21 cellular contexts compared by ENCODE assay signal in genomic region chr1:233372218-233373125, GRCh38. TPM values are rescaled to one million over a fixed set of nuclear protein-coding genes. Genes with fewer than 3 reads are reported as not detected.
DNase-seq lines count a peak whose midpoint lies in the region; ATAC-seq and TF ChIP-seq lines count a peak whose summit lies in the region.
"Had no signal": no experiment of that assay in that cellular context is flagged by ENCODE, and none has a peak within 500 bp of the region (broad histone marks: within the 10 kb centered on the region; RNA-seq: fewer than 3 reads in every experiment).

No MANE protein-coding gene starts in this region.

- intact Hi-C loops in lower lobe of right lung (cut with DNase I), result no loop called here

- H3K4me1 ChIP-seq in lower lobe of right lung, result no peaks in the 10 kb centered on the region
- H3K4me1 ChIP-seq: BE2C, Peyer's patch, SJSA1 had no signal

- H3K27ac ChIP-seq in lower lobe of right lung, result no peak overlapping the region
- H3K27ac ChIP-seq: 22Rv1, Peyer's patch, SJSA1 had no signal

- no peaks in the 10 kb centered on the region for H3K9me3 ChIP-seq in lower lobe of right lung
- H3K9me3 ChIP-seq: BE2C, Peyer's patch, SJSA1 had no signal

- peak; percentile 58 for ATAC-seq in HG02938 (IDR thresholded peaks at IDR 0.05; ENCODE audit: unreplicated experiment)
- ATAC-seq in lower lobe of right lung, result no peak

- peak; percentile 27 for DNase-seq in NCI-H82 (lab: John Stamatoyannopoulos, UW)
- no peak for DNase-seq in NCI-H82 treated with DMSO at 0.1 percent for 48 hours (lab: John Stamatoyannopoulos, UW; ENCODE audit: unreplicated experiment)
- peak; percentile 81 for DNase-seq in astrocyte of the cerebellum (ENCODE audit: low read depth)
- peak; percentile 23 for DNase-seq in renal cortical epithelial cell (ENCODE audit: low read depth)
- no peak for DNase-seq in occipital lobe (lab: John Stamatoyannopoulos, UW)
- DNase-seq in stimulated activated naive CD4-positive, alpha-beta T cell treated with Interleukin-2 at 50 U/mL for 16 hours (lab: John Stamatoyannopoulos, UW), result no peak
- no peak for DNase-seq in lower lobe of right lung
- DNase-seq: BE2C, DMS 273 treated with DMSO at 0.1 percent for 48 hours, DMS79 treated with DMSO at 0.1 percent for 48 hours, Karpas-422, NCI-H1694, NCI-H2081, NCI-H2171, NCI-H345, NCI-H524, NCI-H774, Peyer's patch had no signal

- no peaks in the 10 kb centered on the region for H3K36me3 ChIP-seq in lower lobe of right lung
- H3K36me3 ChIP-seq: BE2C, SJSA1 had no signal

- H3K27me3 ChIP-seq in lower lobe of right lung (ENCODE audit: low read depth), result no peaks in the 10 kb centered on the region
- H3K27me3 ChIP-seq: Peyer's patch, SJSA1 had no signal

- in situ Hi-C loops in astrocyte of the cerebellum (cut with HindIII; ENCODE audit: low sequenced_read_pairs), result no loop called here

- TF ChIP-seq CTCF in astrocyte of the cerebellum (IDR thresholded peaks at IDR 0.05; ENCODE audit: low read depth, low read length, missing control alignments) (no peak), lower lobe of right lung (IDR thresholded peaks at IDR 0.05) (no peak)

- no peak overlapping the region for H3K4me3 ChIP-seq in astrocyte of the cerebellum (ENCODE audit: low read depth, low read length)
- H3K4me3 ChIP-seq in lower lobe of right lung, result no peak overlapping the region
- H3K4me3 ChIP-seq: Peyer's patch, SJSA1 had no signal

RNA-seq across cellular contexts. Expression of gene MAP3K21, which starts 44.9 kb away (rescaled TPM):
- total RNA-seq in renal cortical epithelial cell (10.8 and 24.8 TPM in 2 replicates), occipital lobe (4.1 TPM), lower lobe of right lung (9.2 TPM)

Comparison
In these comparisons a context has a peak if more than half of its experiments do, and no peak if none do; other contexts are left out.
1. DNase-seq: peak in NCI-H82 (single experiment), astrocyte of the cerebellum (single experiment) and renal cortical epithelial cell (single experiment); none in NCI-H82 treated with DMSO at 0.1 percent for 48 hours (single experiment), occipital lobe (single experiment), stimulated activated naive CD4-positive, alpha-beta T cell treated with Interleukin-2 at 50 U/mL for 16 hours (single experiment) and lower lobe of right lung (single experiment).